ENCODE assay signal across 1 cellular context in genomic region chr5:109743770-109744212, GRCh38.
A peak's percentile ranks its signal among the peaks of the same experiment; 100 is the strongest.
TF ChIP-seq lines count a peak whose summit lies in the region.

No MANE protein-coding gene starts in this region.

TF ChIP-seq in SK-N-SH, 30 proteins besides CTCF, POLR2A, EP300 and RAD21 (continued from another document):
- no peak for TF ChIP-seq TAF1 (IDR thresholded peaks at IDR 0.05; ENCODE audit: borderline replicate concordance, low read depth, low read length)
- no peak for TF ChIP-seq SMC3 (IDR thresholded peaks at IDR 0.05; ENCODE audit: low read depth, low read length)
- TF ChIP-seq FOXJ3 (CRISPR knock-in tag; IDR thresholded peaks at IDR 0.05): no peak
- no peak for TF ChIP-seq GATA2 (CRISPR knock-in tag; IDR thresholded peaks at IDR 0.05)
- peak; percentile 92 for TF ChIP-seq JUND (IDR thresholded peaks at IDR 0.05)
- TF ChIP-seq RCOR1 (IDR thresholded peaks at IDR 0.05; ENCODE audit: low read length): no peak
- no peak for TF ChIP-seq CHD2 (IDR thresholded peaks at IDR 0.05; ENCODE audit: low read length, partially characterized antibody)
- TF ChIP-seq ELF1 (IDR thresholded peaks at IDR 0.05): peak; percentile 75; the same call in 1 of the 2 replicates
- peak; percentile 35; the same call in 1 of the 2 replicates for TF ChIP-seq TEAD4 (IDR thresholded peaks at IDR 0.05; ENCODE audit: borderline replicate concordance, insufficient read depth)
